In the genomic region with DNA sequence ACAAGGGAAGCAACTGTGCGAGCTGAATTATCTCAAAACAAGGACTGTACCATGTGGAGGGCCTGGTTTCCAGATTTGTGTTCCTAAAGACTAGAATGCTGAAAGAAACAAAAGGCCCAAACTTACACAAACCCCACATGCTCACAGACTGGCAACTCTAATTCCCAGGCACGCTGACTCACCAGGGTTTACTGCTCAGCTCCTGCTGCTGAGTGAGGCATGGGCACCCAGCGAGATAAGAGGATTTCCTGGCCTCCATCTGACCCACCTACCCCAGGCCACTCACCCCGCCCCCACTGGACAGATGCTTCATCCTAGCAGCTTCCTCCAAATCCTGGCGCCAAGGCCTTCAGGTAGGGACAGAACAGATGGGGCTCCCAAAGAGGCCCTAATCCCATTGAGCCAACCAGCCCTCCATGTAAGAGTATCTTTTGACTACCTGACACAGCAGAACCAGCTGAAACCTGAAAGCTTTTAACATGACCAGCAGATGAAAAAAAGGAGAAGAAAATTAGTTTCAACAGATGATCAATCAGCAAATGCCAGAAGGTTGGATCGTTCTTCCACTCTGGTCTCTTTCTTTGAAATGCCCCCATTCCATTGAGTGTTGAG, we compare ENCODE assay signal across 8 cellular contexts. TPM values are rescaled to one million over a fixed set of nuclear protein-coding genes. Genes with fewer than 3 reads are reported as not detected.
A peak's percentile ranks its signal among the peaks of the same experiment; 100 is the strongest.
DNase-seq lines count a peak whose midpoint lies in the region; ATAC-seq, FAIRE-seq and TF ChIP-seq lines count a peak whose summit lies in the region.

No MANE protein-coding gene starts in this region.

- H3K4me3 ChIP-seq in skeletal muscle tissue (ENCODE audit: low read length in 3 of 3): no peak overlapping the region

- no peak overlapping the region for H3K9ac ChIP-seq in skeletal muscle tissue (ENCODE audit: low read depth in 1 of 3, low read length in 3 of 3)

- ATAC-seq in HG02678 (IDR thresholded peaks at IDR 0.05; ENCODE audit: unreplicated experiment) (peak; percentile 18), WTC11 (peak; percentile 55), foreskin keratinocyte (peak; percentile 88)
- no peak for ATAC-seq in CD4-positive, alpha-beta T cell (ENCODE audit: poor library complexity)

- DNase-seq in D721Med (ENCODE audit: insufficient read length, low spot score) (peak; percentile 55), WTC11 (ENCODE audit: low spot score) (no peak), foreskin keratinocyte (peak; percentile 70 to 85), activated T-cell treated with anti-CD3 and anti-CD28 coated beads for 4 hours (no peak), mucosa of gallbladder (ENCODE audit: low spot score) (no peak)
- DNase-seq in CD4-positive, alpha-beta T cell: no peak

- H3K27me3 Mint-ChIP-seq in WTC11 (ENCODE audit: low read depth): no peaks in the 10 kb centered on the region
- H3K27me3 Mint-ChIP-seq in CD4-positive, alpha-beta T cell: no peaks in the 10 kb centered on the region

- POLR2A ChIA-PET in WTC11 (lab: Charles Lee): no interaction called here
- POLR2A ChIA-PET in CD4-positive, alpha-beta T cell (lab: Charles Lee): no interaction called here

- peak; percentile 55 for FAIRE-seq in D721Med (lab: Jason Lieb, UNC)

- CTCF ChIA-PET in WTC11 (lab: Charles Lee): interaction anchor here (0.9 to 1.6 kb wide), 4 partner anchors 9 to 236 kb away, joined by 3 to 5 read pairs (median 4); no protein-coding TSS in a partner anchor
- CTCF ChIA-PET in CD4-positive, alpha-beta T cell (lab: Charles Lee): interaction anchor here (1.6 kb wide), 1 partner anchor 11 kb away, joined by 3 read pairs; no protein-coding TSS in a partner anchor

- H3K27me3 ChIP-seq in foreskin keratinocyte (no peaks in the 10 kb centered on the region), skeletal muscle tissue (ENCODE audit: control insufficient read depth in 3 of 3, insufficient read depth in 3 of 3, low read length in 3 of 3) (no peaks in the 10 kb centered on the region)
- no peaks in the 10 kb centered on the region for H3K27me3 ChIP-seq in CD4-positive, alpha-beta T cell (ENCODE audit: control insufficient read depth, insufficient read depth, low read length)

- H3K4me1 ChIP-seq in foreskin keratinocyte (peaks cover 35% of the 10 kb centered on the region), skeletal muscle tissue (ENCODE audit: control insufficient read depth in 3 of 3, insufficient read depth in 3 of 3, low read length in 3 of 3) (peaks cover 43 to 64% (median 47%) of the 10 kb centered on the region in 3 donors)

- H3K36me3 Mint-ChIP-seq in WTC11: peaks cover 18% of the 10 kb centered on the region
- peaks cover 19% of the 10 kb centered on the region for H3K36me3 Mint-ChIP-seq in CD4-positive, alpha-beta T cell (ENCODE audit: low read depth)

- H3K36me3 ChIP-seq in skeletal muscle tissue (ENCODE audit: control insufficient read depth in 3 of 3, insufficient read depth in 3 of 3, low read length in 3 of 3): peaks cover 2 to 8% (median 7%) of the 10 kb centered on the region in 3 donors

- peak overlapping the region; percentile 98 for H3K27ac ChIP-seq in foreskin keratinocyte
- peak overlapping the region; percentile 22 for H3K27ac ChIP-seq in skeletal muscle tissue (ENCODE audit: low read depth, low read length)
- H3K27ac ChIP-seq in CD4-positive, alpha-beta T cell (ENCODE audit: low read depth, low read length): no peak overlapping the region

- peaks cover 5% of the 10 kb centered on the region for H3K9me3 Mint-ChIP-seq in WTC11
- no peaks in the 10 kb centered on the region for H3K9me3 Mint-ChIP-seq in CD4-positive, alpha-beta T cell

- peaks cover 32% of the 10 kb centered on the region for H3K4me1 Mint-ChIP-seq in WTC11
- peaks cover 6% of the 10 kb centered on the region for H3K4me1 Mint-ChIP-seq in CD4-positive, alpha-beta T cell (ENCODE audit: low read depth)

- TF ChIP-seq CTCF in D721Med (IDR thresholded peaks at IDR 0.05; ENCODE audit: insufficient read depth, missing control alignments): no peak
- TF ChIP-seq CTCF in WTC11 (IDR thresholded peaks at IDR 0.05): no peak
- TF ChIP-seq CTCF in foreskin keratinocyte (conservative IDR thresholded peaks at IDR 0.05): no peak
- no peak for TF ChIP-seq CTCF in CD4-positive, alpha-beta T cell (IDR thresholded peaks at IDR 0.05)

- intact Hi-C loops in CD4-positive, alpha-beta T cell (cut with DNase I, micrococcal nuclease): no loop called here

- H3K9me3 ChIP-seq in skeletal muscle tissue (ENCODE audit: control insufficient read depth in 3 of 3, low read length in 3 of 3): no peaks in the 10 kb centered on the region
- no peaks in the 10 kb centered on the region for H3K9me3 ChIP-seq in CD4-positive, alpha-beta T cell (ENCODE audit: control insufficient read depth, low read length)

- H3K4me3 Mint-ChIP-seq in WTC11: no peak overlapping the region
- H3K4me3 Mint-ChIP-seq in CD4-positive, alpha-beta T cell: no peak overlapping the region

- peak overlapping the region; percentile 78 for H3K27ac Mint-ChIP-seq in WTC11
- H3K27ac Mint-ChIP-seq in CD4-positive, alpha-beta T cell: no peak overlapping the region

TF ChIP-seq in WTC11, 78 proteins besides CTCF, POLR2A, EP300 and RAD21:
- TF ChIP-seq GABPB1 (CRISPR knock-in tag; IDR thresholded peaks at IDR 0.05) (0 out of 2 replicates have a peak, but pooled peaks have one; percentile 27), ZNF317 (CRISPR knock-in tag; IDR thresholded peaks at IDR 0.05; ENCODE audit: borderline replicate concordance, low read depth) (no peak)

RNA-seq across cellular contexts. Expression of gene DCUN1D3, which starts 33.9 kb away (rescaled TPM):
- total RNA-seq in WTC11 (2021) (12.8 to 14.7 TPM (median 14.4 TPM) in 3 replicates), foreskin keratinocyte (10.9 and 11.3 TPM in 2 replicates), skeletal muscle tissue (10.4 TPM), mucosa of gallbladder (22.2 TPM)
- 2.9 and 3.5 TPM in 2 replicates for polyA plus RNA-seq in foreskin keratinocyte
- 1 to 10 TPM; 1.9 TPM for total RNA-seq in CD4-positive, alpha-beta T cell

RNA-seq across cellular contexts. Expression of gene LYRM1, which starts 34.3 kb away (rescaled TPM):
- total RNA-seq in WTC11 (2021) (11.4 to 15.0 TPM (median 12.3 TPM) in 3 replicates), foreskin keratinocyte (24.9 and 25.3 TPM in 2 replicates), skeletal muscle tissue (23.5 TPM), mucosa of gallbladder (28.6 TPM)
- 19.1 and 19.7 TPM in 2 replicates for polyA plus RNA-seq in foreskin keratinocyte
- 10 to 100 TPM; 13.3 to 14.0 TPM for total RNA-seq in CD4-positive, alpha-beta T cell

RNA-seq across cellular contexts. Expression of gene REXO5, which starts 59.9 kb away (rescaled TPM):
- total RNA-seq in WTC11 (2021) (8.5 to 10.5 TPM (median 9.2 TPM) in 3 replicates), foreskin keratinocyte (4.1 and 4.5 TPM in 2 replicates), skeletal muscle tissue (5.2 TPM), mucosa of gallbladder (2.2 TPM)
- polyA plus RNA-seq in foreskin keratinocyte: 2.3 and 2.6 TPM in 2 replicates
- under 1 TPM in 1 of 2 experiments, not detected in 1; 0.56 TPM for total RNA-seq in CD4-positive, alpha-beta T cell

RNA-seq across cellular contexts. Expression of gene ERI2, which starts 60.0 kb away (rescaled TPM):
- 15.7 to 18.3 TPM (median 16.9 TPM) in 3 replicates for total RNA-seq in WTC11 (2021)
- total RNA-seq in foreskin keratinocyte: 22.5 and 27.0 TPM in 2 replicates
- polyA plus RNA-seq in foreskin keratinocyte: 5.7 and 7.2 TPM in 2 replicates
- total RNA-seq in skeletal muscle tissue: 11.5 TPM
- total RNA-seq in CD4-positive, alpha-beta T cell: under 1 TPM; 0.25 to 0.45 TPM
- 18.6 TPM for total RNA-seq in mucosa of gallbladder

Comparison
In these comparisons a context has a peak if more than half of its experiments do, and no peak if none do; other contexts are left out.
1. DNase-seq: peak in D721Med (single experiment) and foreskin keratinocyte (2 of 2); none in WTC11 (single experiment), CD4-positive, alpha-beta T cell (0 of 10), activated T-cell treated with anti-CD3 and anti-CD28 coated beads for 4 hours (single experiment) and mucosa of gallbladder (single experiment).